ENCODE assay signal across 8 cellular contexts in the genomic region with DNA sequence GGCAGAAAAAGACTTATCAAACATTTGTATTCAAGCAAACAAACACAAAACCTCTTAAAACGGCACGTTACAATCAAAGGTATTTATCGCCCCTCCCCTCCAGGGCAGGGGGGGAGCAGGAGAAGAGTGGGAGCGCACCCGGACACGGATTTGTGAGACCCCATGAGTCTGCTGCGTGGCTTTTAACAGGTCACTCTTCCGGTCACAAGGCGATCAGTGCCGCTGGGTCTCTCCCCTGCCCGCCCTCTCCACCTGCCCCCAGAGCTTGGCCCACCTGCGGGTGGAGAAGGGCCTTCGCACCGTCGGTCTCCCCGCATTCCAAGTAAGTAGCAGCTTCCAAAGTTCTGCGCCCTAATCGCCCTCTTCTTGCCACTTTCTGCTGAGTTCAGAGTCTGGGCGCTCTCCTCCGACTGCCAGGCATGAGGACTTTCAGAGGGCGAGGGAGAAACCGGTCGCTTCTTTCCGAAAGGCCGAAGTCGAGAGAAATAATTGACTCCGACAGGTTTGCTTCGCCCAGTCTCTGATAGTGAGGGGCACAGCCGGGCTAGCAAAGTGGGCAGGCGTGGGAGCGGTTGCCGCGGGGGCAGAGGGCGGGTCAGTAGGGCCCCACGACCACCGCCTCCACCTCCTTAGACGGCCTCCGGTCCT. TPM values are rescaled to one million over a fixed set of nuclear protein-coding genes. Genes with fewer than 3 reads are reported as not detected.
DNase-seq lines count a peak whose midpoint lies in the region; ATAC-seq, FAIRE-seq and TF ChIP-seq lines count a peak whose summit lies in the region.

No MANE protein-coding gene starts in this region.

- WGBS in H1 (ENCODE audit: extremely low coverage in 1 of 2, insufficient coverage in 1 of 2, insufficient read length in 1 of 2, insufficient replicate concordance in 2 of 2, low coverage in 1 of 2, low lambda C conversion rate in 2 of 2, missing lambda C conversion rate in 1 of 2), 2 experiments = 3% methylated on average over 30 of the region's 38 CpGs; no CpG with 5 or more reads in 1 of the 2 experiments

- H3K4me1 Mint-ChIP-seq in osteocyte (ENCODE audit: unreplicated experiment) = peaks cover 17% of the 10 kb centered on the region

- H3K4me3 ChIP-seq in H1 (ENCODE audit: extremely low read depth in 1 of 4, insufficient read depth in 2 of 4, low read depth in 3 of 4, low read length in 4 of 4) = peak overlapping the region; percentile 68 to 72 (median 70)

- CTCF ChIA-PET in H1 (lab: Charles Lee; ENCODE audit: partially characterized antibody) = interaction anchor here (1.2 to 5.9 kb wide), 18 partner anchors 8 to 693 kb away, joined by 3 to 66 read pairs (median 4); no protein-coding TSS in a partner anchor

- H2BK5ac ChIP-seq in H1 (ENCODE audit: low read depth, low read length) = peak overlapping the region; percentile 86

- ATAC-seq in HG03095 (IDR thresholded peaks at IDR 0.05; ENCODE audit: unreplicated experiment) (no peak), GM18873 (IDR thresholded peaks at IDR 0.05; ENCODE audit: low FRiP score, unreplicated experiment) (no peak), GM21825 (IDR thresholded peaks at IDR 0.05; ENCODE audit: unreplicated experiment) (no peak)

- peak overlapping the region; percentile 86; the same call in 1 of the 2 replicates for H2AFZ ChIP-seq in H1 (ENCODE audit: low read length)

- peaks cover 70% of the 10 kb centered on the region for H3K27me3 Mint-ChIP-seq in osteocyte (ENCODE audit: unreplicated experiment)

- peak overlapping the region; percentile 34; the same call in 1 of the 2 replicates for H2BK15ac ChIP-seq in H1 (ENCODE audit: low read length)

- peak overlapping the region in 3 of 4 experiments; percentile 4 to 60 (median 56); a peak in 5 of 7 replicates for H3K9ac ChIP-seq in H1 (replicated peaks in 1 of 4; ENCODE audit: extremely low read depth in 1 of 4, low read depth in 3 of 4, low read length in 3 of 4)

- no peaks in the 10 kb centered on the region for H3K79me1 ChIP-seq in H1 (ENCODE audit: low read depth, low read length)

- H3K36me3 ChIP-seq in H1 (ENCODE audit: control insufficient read depth in 2 of 4, insufficient read depth in 4 of 4, low read length in 3 of 4) = no peaks in the 10 kb centered on the region

- no peak overlapping the region for H3K4ac ChIP-seq in H1 (replicated peaks; ENCODE audit: insufficient read length, low read depth, low read length)

- H3K23me2 ChIP-seq in H1 (ENCODE audit: low read depth, low read length) = peaks cover 22% of the 10 kb centered on the region

- DNase-seq in ELF-1 (ENCODE audit: low read depth, low spot score) (peak; percentile 83), NCI-H2227 treated with DMSO at 0.1 percent for 48 hours (lab: John Stamatoyannopoulos, UW) (peak; percentile 44), H1 (ENCODE audit: low read depth in 1 of 2, low spot score in 2 of 2) (peak in 1 of 2 experiments; percentile 74), osteocyte (ENCODE audit: extremely low spot score, unreplicated experiment) (no peak), AML-193 (lab: John Stamatoyannopoulos, UW) (no peak)

- POLR2A ChIA-PET in H1 (lab: Charles Lee; ENCODE audit: partially characterized antibody) = interaction anchor here (1.2 to 2.0 kb wide), 3 partner anchors 8 to 73 kb away, joined by 3 to 6 read pairs (median 4); no protein-coding TSS in a partner anchor

- no peak overlapping the region for H3K14ac ChIP-seq in H1 (ENCODE audit: insufficient read length)

- H3K27ac Mint-ChIP-seq in osteocyte (ENCODE audit: unreplicated experiment) = no peak overlapping the region

- H3K56ac ChIP-seq in H1 (replicated peaks; ENCODE audit: insufficient read length, low read depth, low read length) = peak overlapping the region; percentile 27

- no peak overlapping the region for H3K23ac ChIP-seq in H1 (ENCODE audit: insufficient read length)

- no peak for TF ChIP-seq CTCF in H1 (IDR thresholded peaks at IDR 0.05; ENCODE audit: control extremely low read depth in 1 of 3, insufficient read depth in 1 of 3, low read depth in 1 of 3, low read length in 3 of 3)
- TF ChIP-seq CTCF in osteocyte (IDR thresholded peaks at IDR 0.05) = no peak

- H3K4me2 ChIP-seq in H1 (ENCODE audit: insufficient read depth in 1 of 2, low read depth in 2 of 2, low read length in 2 of 2) = peak overlapping the region; percentile 93 to 100

- no peak overlapping the region for H3K27ac ChIP-seq in H1 (ENCODE audit: low read depth, low read length)

- peak overlapping the region; percentile 64 for H3K4me3 Mint-ChIP-seq in osteocyte (ENCODE audit: unreplicated experiment)

- no peaks in the 10 kb centered on the region for H3K9me3 Mint-ChIP-seq in osteocyte (ENCODE audit: unreplicated experiment)

- no peak for TF ChIP-seq POLR2A in H1 (IDR thresholded peaks at IDR 0.05; ENCODE audit: control extremely low read depth in 1 of 2, low read depth in 2 of 2, low read length in 2 of 2)

- peak overlapping the region; percentile 94 for H3K18ac ChIP-seq in H1 (ENCODE audit: extremely low read depth, low read length)

- H2BK120ac ChIP-seq in H1 (replicated peaks; ENCODE audit: low read depth, low read length) = no peak overlapping the region

- peak overlapping the region; percentile 95 for H2BK12ac ChIP-seq in H1 (ENCODE audit: low read depth, low read length)

- TF ChIP-seq EP300 in H1 (IDR thresholded peaks at IDR 0.05; ENCODE audit: borderline replicate concordance in 1 of 2, low read depth in 2 of 2, low read length in 2 of 2) = no peak

- peak overlapping the region; percentile 83 for H4K5ac ChIP-seq in H1 (ENCODE audit: insufficient read length, low read depth, low read length)

- H3K27me3 ChIP-seq in H1 (replicated peaks in 1 of 4; ENCODE audit: control insufficient read depth in 3 of 4, extremely low read depth in 1 of 4, insufficient read depth in 3 of 4, low read length in 3 of 4) = peaks cover 0 to 10% (median 6%) of the 10 kb centered on the region in 4 experiments; a peak in 4 of 7 replicates

- FAIRE-seq in H1 (lab: Jason Lieb, UNC) = no peak

- H3K36me3 Mint-ChIP-seq in osteocyte (ENCODE audit: unreplicated experiment) = no peaks in the 10 kb centered on the region

- peak overlapping the region; percentile 63; the same call in 1 of the 2 replicates for H2BK20ac ChIP-seq in H1 (ENCODE audit: low read length)

- no peaks in the 10 kb centered on the region for H3K9me3 ChIP-seq in H1 (ENCODE audit: insufficient read depth in 2 of 2, low read depth in 1 of 2, low read length in 1 of 2)

- 0 out of 2 replicates have a peak overlapping the region, but pooled peaks have one; percentile 1 for H2AK5ac ChIP-seq in H1 (ENCODE audit: low read depth, low read length)

- peak overlapping the region; percentile 90 for H4K91ac ChIP-seq in H1 (replicated peaks; ENCODE audit: insufficient read length, low read length)

- peaks cover 7 to 13% (median 11%) of the 10 kb centered on the region in 4 experiments for H3K4me1 ChIP-seq in H1 (replicated peaks in 1 of 4; ENCODE audit: control insufficient read depth in 3 of 4, insufficient read depth in 4 of 4, low read length in 3 of 4)

- TF ChIP-seq RAD21 in H1 (IDR thresholded peaks at IDR 0.05 in 1 of 2, conservative IDR thresholded peaks at IDR 0.05 in 1 of 2; ENCODE audit: low read depth in 2 of 2, low read length in 2 of 2) = no peak

- peak overlapping the region; percentile 81 for H4K8ac ChIP-seq in H1 (ENCODE audit: extremely low read depth, insufficient read depth, low read length)

- no peaks in the 10 kb centered on the region; a peak in 1 of 4 replicates for H3K79me2 ChIP-seq in H1 (ENCODE audit: control insufficient read depth in 1 of 2, insufficient read depth in 2 of 2, low read length in 2 of 2)

- peaks cover 0 to 2% of the 10 kb centered on the region in 2 experiments for H4K20me1 ChIP-seq in H1 (replicated peaks in 1 of 2; ENCODE audit: control insufficient read depth in 1 of 2, insufficient read depth in 2 of 2, low read length in 2 of 2)

TF ChIP-seq in H1, 55 proteins besides CTCF, POLR2A, EP300 and RAD21:
- TF ChIP-seq, protein P1, sequence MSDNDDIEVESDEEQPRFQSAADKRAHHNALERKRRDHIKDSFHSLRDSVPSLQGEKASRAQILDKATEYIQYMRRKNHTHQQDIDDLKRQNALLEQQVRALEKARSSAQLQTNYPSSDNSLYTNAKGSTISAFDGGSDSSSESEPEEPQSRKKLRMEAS (IDR thresholded peaks at IDR 0.05) = peak; percentile 65
- TF ChIP-seq PHF8 (conservative IDR thresholded peaks at IDR 0.05; ENCODE audit: low read depth, low read length) (no peak), RFX5 (IDR thresholded peaks at IDR 0.05; ENCODE audit: borderline replicate concordance, low read depth, low read length) (no peak), YY1 (IDR thresholded peaks at IDR 0.05; ENCODE audit: low read depth, low read length) (no peak), KDM4A (IDR thresholded peaks at IDR 0.05; ENCODE audit: low read depth, low read length, severe bottlenecking) (peak; percentile 83), RBBP5 (IDR thresholded peaks at IDR 0.05; ENCODE audit: borderline replicate concordance, low read depth, low read length) (0 out of 2 replicates have a peak, but pooled peaks have one; percentile 2), TAF1 (IDR thresholded peaks at IDR 0.05; ENCODE audit: low read depth, low read length) (0 out of 2 replicates have a peak, but pooled peaks have one; percentile 4), RXRA (IDR thresholded peaks at IDR 0.05; ENCODE audit: insufficient read depth, low read depth, low read length) (no peak), CBX8 (IDR thresholded peaks at IDR 0.05; ENCODE audit: borderline replicate concordance, low read depth, low read length) (no peak), EZH2 (IDR thresholded peaks at IDR 0.05; ENCODE audit: low read depth, low read length, severe bottlenecking) (peak; percentile 56), SP1 (IDR thresholded peaks at IDR 0.05; ENCODE audit: low read depth, low read length) (no peak), TEAD4 (IDR thresholded peaks at IDR 0.05; ENCODE audit: low read depth, low read length) (peak; percentile 41; the same call in 1 of the 2 replicates), SIRT6 (IDR thresholded peaks at IDR 0.05; ENCODE audit: low read length) (no peak), POLR2AphosphoS5 (IDR thresholded peaks at IDR 0.05; ENCODE audit: low read depth, low read length) (0 out of 2 replicates have a peak, but pooled peaks have one; percentile 7)
TF ChIP-seq in H1: peak in this region for 7.

RNA-seq across cellular contexts. Expression of gene RPRM, which starts 0.8 kb away (rescaled TPM):
- total RNA-seq in H1 (2021; fragmentation: NEBNext Ultra II Directional; extraction: Animal tissue kit (Norgen Biotek cat#: 25700)) = 16.2 and 16.3 TPM in 2 replicates
- 11.0 and 14.8 TPM in 2 replicates for polyA plus RNA-seq in H1 (2011; rRNA removed)
- polyA plus RNA-seq in H1 (2011; cell fraction: cytosol; rRNA removed) = 12.8 TPM
- polyA plus RNA-seq in H1 (2011; cell fraction: nucleus; rRNA removed) = 8.6 TPM
- polyA plus RNA-seq in H1 (2012, experiment 1 of 2) = 14.1 to 19.4 TPM (median 16.1 TPM) in 4 replicates
- polyA plus RNA-seq in H1 (2012, experiment 2 of 2) = 20.7 TPM
- polyA plus RNA-seq in H1 (2013, experiment 1 of 2) = 13.2 TPM
- 14.2 TPM for polyA plus RNA-seq in H1 (2013, experiment 2 of 2)
- 2.3 and 3.0 TPM in 2 replicates for polyA minus RNA-seq in H1 (2011; rRNA and poly(A)+ RNA removed)
- polyA minus RNA-seq in H1 (2011; cell fraction: cytosol; rRNA and poly(A)+ RNA removed) = 4.8 TPM
- polyA minus RNA-seq in H1 (2011; cell fraction: nucleus; rRNA and poly(A)+ RNA removed) = 4.1 TPM
- total RNA-seq in osteocyte = not detected in 2 replicates

Comparison
In these comparisons a context has a peak if more than half of its experiments do, and no peak if none do; other contexts are left out.
1. DNase-seq: peak in ELF-1 (single experiment) and NCI-H2227 treated with DMSO at 0.1 percent for 48 hours (single experiment); none in osteocyte (single experiment) and AML-193 (0 of 2).
2. RNA of gene RPRM, which starts 0.8 kb away (total RNA-seq): 16.2 to 16.3 TPM in H1; not detected in osteocyte; every median in the first group is over 10 times any median in the second.